ENCODE assay signal across 6 cellular contexts in the genomic region with DNA sequence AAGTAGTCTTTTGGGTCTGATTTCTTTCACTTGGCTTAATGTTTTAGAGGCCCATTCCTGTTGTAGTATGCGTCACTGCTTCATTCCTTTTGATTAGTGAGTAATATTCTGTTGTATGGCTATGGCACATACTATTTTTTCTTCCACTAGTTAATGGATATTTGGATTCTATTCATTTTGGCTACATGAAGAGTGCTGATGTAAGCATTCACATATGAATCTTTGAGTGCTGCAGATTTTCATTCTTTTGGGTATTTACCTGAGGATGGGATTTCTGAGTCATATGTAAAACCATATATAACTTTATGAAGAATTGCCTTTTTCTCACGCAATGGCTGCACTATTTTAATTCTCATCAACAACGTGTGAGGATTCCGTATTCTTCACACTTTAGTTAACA.
"Had no signal": no experiment of that assay in that cellular context is flagged by ENCODE, and none has a peak within 500 bp of the region (broad histone marks: within the 10 kb centered on the region; RNA-seq: fewer than 3 reads in every experiment).

No MANE protein-coding gene starts in this region.

- H3K4me2 ChIP-seq: KMS-11 had no signal

- H3K27ac Mint-ChIP-seq: IgD-negative memory B cell had no signal

- H3K9ac ChIP-seq: KMS-11 had no signal

- FAIRE-seq: HTR-8/SVneo had no signal

- H3K36me3 Mint-ChIP-seq: IgD-negative memory B cell had no signal

- H3K27ac ChIP-seq: HL-60, KMS-11 had no signal

- H3K4me1 Mint-ChIP-seq: IgD-negative memory B cell had no signal

- DNase-seq: KBM-7, KG1 had no signal

- H3K4me3 Mint-ChIP-seq: IgD-negative memory B cell had no signal
